ENCODE assay signal across 12 cellular contexts in genomic region chr1:180235077-180235501, GRCh38. TPM values are rescaled to one million over a fixed set of nuclear protein-coding genes. Genes with fewer than 3 reads are reported as not detected.
A peak's percentile ranks its signal among the peaks of the same experiment; 100 is the strongest.
DNase-seq lines count a peak whose midpoint lies in the region; ATAC-seq, FAIRE-seq and TF ChIP-seq lines count a peak whose summit lies in the region.
"Had no signal": no experiment of that assay in that cellular context is flagged by ENCODE, and none has a peak within 500 bp of the region (broad histone marks: within the 10 kb centered on the region; RNA-seq: fewer than 3 reads in every experiment).

No MANE protein-coding gene starts in this region.

- no peaks in the 10 kb centered on the region for H3K79me1 ChIP-seq in H1 (ENCODE audit: low read depth, low read length)

- TF ChIP-seq POLR2A in H1 (IDR thresholded peaks at IDR 0.05; ENCODE audit: control extremely low read depth in 1 of 2, low read depth in 2 of 2, low read length in 2 of 2): no peak

- H2BK120ac ChIP-seq in H1 (replicated peaks; ENCODE audit: low read depth, low read length): no peak overlapping the region

- H3K23me2 ChIP-seq in H1 (ENCODE audit: low read depth, low read length): peaks cover 32% of the 10 kb centered on the region; the same call in 1 of the 2 replicates

- 1% methylated on average over 18 of the region's 30 CpGs; no CpG with 5 or more reads in 1 of the 2 experiments for WGBS in H1 (ENCODE audit: extremely low coverage in 1 of 2, insufficient coverage in 1 of 2, insufficient read length in 1 of 2, insufficient replicate concordance in 2 of 2, low coverage in 1 of 2, low lambda C conversion rate in 2 of 2, missing lambda C conversion rate in 1 of 2), 2 experiments

- DNase-seq in Right ventricle myocardium inferior (ENCODE audit: missing footprints) (peak; percentile 18), left cardiac atrium (no peak), H1 (ENCODE audit: low read depth in 1 of 2, low spot score in 2 of 2) (peak in 1 of 2 experiments; percentile 78), type B pancreatic cell (ENCODE audit: extremely low spot score, unreplicated experiment) (no peak), GM10248 (ENCODE audit: extremely low spot score) (no peak)
- no peak for DNase-seq in naive thymus-derived CD4-positive, alpha-beta T cell
- DNase-seq in activated CD4-positive, alpha-beta T cell treated with anti-CD3 and anti-CD28 coated beads, Interleukin-2, amount 10 ng/mL, durations not matched to agents 7 days and 5 days: no peak
- DNase-seq: caudate nucleus, NCI-H146, T1000 had no signal

- peaks cover 0 to 2% (median 0%) of the 10 kb centered on the region in 11 donors for H3K9me3 Mint-ChIP-seq in naive thymus-derived CD4-positive, alpha-beta T cell
- H3K9me3 Mint-ChIP-seq in type B pancreatic cell: no peaks in the 10 kb centered on the region
- H3K9me3 Mint-ChIP-seq in activated CD4-positive, alpha-beta T cell treated with anti-CD3 and anti-CD28 coated beads, Interleukin-2, amount 10 ng/mL, durations not matched to agents 7 days and 5 days: no peaks in the 10 kb centered on the region

- TF ChIP-seq CTCF in H1 (IDR thresholded peaks at IDR 0.05; ENCODE audit: control extremely low read depth in 1 of 3, insufficient read depth in 1 of 3, low read depth in 1 of 3, low read length in 3 of 3) (no peak), type B pancreatic cell (conservative IDR thresholded peaks at IDR 0.05) (no peak), GM10248 (IDR thresholded peaks at IDR 0.05; ENCODE audit: control extremely low read depth, extremely low read depth, low read depth, missing control alignments) (no peak)

- no peak overlapping the region for H3K56ac ChIP-seq in H1 (replicated peaks; ENCODE audit: insufficient read length, low read depth, low read length)

- no peak overlapping the region for H3K23ac ChIP-seq in H1 (ENCODE audit: insufficient read length)

- H2BK5ac ChIP-seq in H1 (ENCODE audit: low read depth, low read length): no peak overlapping the region

- no peak for TF ChIP-seq RAD21 in H1 (IDR thresholded peaks at IDR 0.05 in 1 of 2, conservative IDR thresholded peaks at IDR 0.05 in 1 of 2; ENCODE audit: low read depth in 2 of 2, low read length in 2 of 2)

- CTCF ChIA-PET in H1 (lab: Charles Lee; ENCODE audit: partially characterized antibody) (interaction anchor here (1.3 to 6.9 kb wide), 5 partner anchors 10 to 870 kb away, joined by 3 to 65 read pairs (median 7); no protein-coding TSS in a partner anchor), GM10248 (lab: Yijun Ruan, JAX) (interaction anchor here (1.1 to 1.8 kb wide), 2 partner anchors 18 to 56 kb away, joined by 3 to 5 read pairs; no protein-coding TSS in a partner anchor)
- CTCF ChIA-PET in naive thymus-derived CD4-positive, alpha-beta T cell (lab: Charles Lee): no interaction called here
- CTCF ChIA-PET in activated CD4-positive, alpha-beta T cell treated with anti-CD3 and anti-CD28 coated beads, Interleukin-2, amount 10 ng/mL, durations not matched to agents 7 days and 5 days (lab: Charles Lee): no interaction called here

- no peak overlapping the region for H4K8ac ChIP-seq in H1 (ENCODE audit: extremely low read depth, insufficient read depth, low read length)

- ATAC-seq in Right ventricle myocardium inferior (no peak), left cardiac atrium (no peak), HG02763 (IDR thresholded peaks at IDR 0.05; ENCODE audit: unreplicated experiment) (no peak)
- no peak for ATAC-seq in naive thymus-derived CD4-positive, alpha-beta T cell

- H3K4me3 ChIP-seq in H1 (ENCODE audit: extremely low read depth in 1 of 4, insufficient read depth in 2 of 4, low read depth in 3 of 4, low read length in 4 of 4): peak overlapping the region; percentile 31 to 66 (median 50)
- H3K4me3 ChIP-seq in naive thymus-derived CD4-positive, alpha-beta T cell (ENCODE audit: low read length): no peak overlapping the region
- H3K4me3 ChIP-seq: lung had no signal

- H2BK12ac ChIP-seq in H1 (ENCODE audit: low read depth, low read length): no peak overlapping the region

- POLR2A ChIA-PET in H1 (lab: Charles Lee; ENCODE audit: partially characterized antibody) (interaction anchor here (1.2 to 4.0 kb wide), 5 partner anchors 9 to 66 kb away, joined by 5 to 26 read pairs (median 12); no protein-coding TSS in a partner anchor), GM10248 (lab: Yijun Ruan, JAX) (no interaction called here)
- POLR2A ChIA-PET in naive thymus-derived CD4-positive, alpha-beta T cell (lab: Charles Lee): no interaction called here
- POLR2A ChIA-PET in activated CD4-positive, alpha-beta T cell treated with anti-CD3 and anti-CD28 coated beads, Interleukin-2, amount 10 ng/mL, durations not matched to agents 7 days and 5 days (lab: Charles Lee): no interaction called here

- H3K27ac ChIP-seq in H1 (ENCODE audit: low read depth, low read length): no peak overlapping the region
- H3K27ac ChIP-seq in naive thymus-derived CD4-positive, alpha-beta T cell (ENCODE audit: low read depth, low read length): no peak overlapping the region

- H3K27ac Mint-ChIP-seq in naive thymus-derived CD4-positive, alpha-beta T cell: peak overlapping the region in 1 of 9 donors; percentile 83
- no peak overlapping the region for H3K27ac Mint-ChIP-seq in type B pancreatic cell
- H3K27ac Mint-ChIP-seq in activated CD4-positive, alpha-beta T cell treated with anti-CD3 and anti-CD28 coated beads, Interleukin-2, amount 10 ng/mL, durations not matched to agents 7 days and 5 days: no peak overlapping the region

- H2BK20ac ChIP-seq in H1 (ENCODE audit: low read length): no peak overlapping the region

- H3K4me2 ChIP-seq in H1 (ENCODE audit: insufficient read depth in 1 of 2, low read depth in 2 of 2, low read length in 2 of 2): peak overlapping the region; percentile 91 to 98

- peak overlapping the region in 6 of 10 donors; percentile 25 to 68 (median 59) for H3K4me3 Mint-ChIP-seq in naive thymus-derived CD4-positive, alpha-beta T cell
- peak overlapping the region; percentile 80 for H3K4me3 Mint-ChIP-seq in type B pancreatic cell
- H3K4me3 Mint-ChIP-seq in activated CD4-positive, alpha-beta T cell treated with anti-CD3 and anti-CD28 coated beads, Interleukin-2, amount 10 ng/mL, durations not matched to agents 7 days and 5 days: no peak overlapping the region

- no peak overlapping the region for H3K14ac ChIP-seq in H1 (ENCODE audit: insufficient read length)

- H4K20me1 ChIP-seq in H1 (replicated peaks in 1 of 2; ENCODE audit: control insufficient read depth in 1 of 2, insufficient read depth in 2 of 2, low read length in 2 of 2): peaks cover 0 to 12% of the 10 kb centered on the region in 2 experiments

- no peaks in the 10 kb centered on the region for H3K79me2 ChIP-seq in H1 (ENCODE audit: control insufficient read depth in 1 of 2, insufficient read depth in 2 of 2, low read length in 2 of 2)

- H2AFZ ChIP-seq in H1 (ENCODE audit: low read length): no peak overlapping the region

- TF ChIP-seq EP300 in H1 (IDR thresholded peaks at IDR 0.05; ENCODE audit: borderline replicate concordance in 1 of 2, low read depth in 2 of 2, low read length in 2 of 2): no peak

- FAIRE-seq in H1 (lab: Jason Lieb, UNC): no peak

- peak overlapping the region; percentile 17 for H3K18ac ChIP-seq in H1 (ENCODE audit: extremely low read depth, low read length)

- peaks cover 17 to 52% (median 38%) of the 10 kb centered on the region in 7 donors for H3K4me1 Mint-ChIP-seq in naive thymus-derived CD4-positive, alpha-beta T cell
- H3K4me1 Mint-ChIP-seq in type B pancreatic cell (ENCODE audit: unreplicated experiment): peaks cover 14% of the 10 kb centered on the region
- peaks cover 28% of the 10 kb centered on the region for H3K4me1 Mint-ChIP-seq in activated CD4-positive, alpha-beta T cell treated with anti-CD3 and anti-CD28 coated beads, Interleukin-2, amount 10 ng/mL, durations not matched to agents 7 days and 5 days

- H4K5ac ChIP-seq in H1 (ENCODE audit: insufficient read length, low read depth, low read length): no peak overlapping the region

- H3K9ac ChIP-seq in H1 (replicated peaks in 1 of 4; ENCODE audit: extremely low read depth in 1 of 4, low read depth in 3 of 4, low read length in 3 of 4): no peak overlapping the region; a peak in 3 of 7 replicates

- H4K91ac ChIP-seq in H1 (replicated peaks; ENCODE audit: insufficient read length, low read length): no peak overlapping the region

- H3K4ac ChIP-seq in H1 (replicated peaks; ENCODE audit: insufficient read length, low read depth, low read length): no peak overlapping the region

- peaks cover 29 to 53% (median 36%) of the 10 kb centered on the region in 4 experiments for H3K4me1 ChIP-seq in H1 (replicated peaks in 1 of 4; ENCODE audit: control insufficient read depth in 3 of 4, insufficient read depth in 4 of 4, low read length in 3 of 4)
- H3K4me1 ChIP-seq in naive thymus-derived CD4-positive, alpha-beta T cell (ENCODE audit: control insufficient read depth in 2 of 2, insufficient read depth in 2 of 2, low read length in 2 of 2): peaks cover 19 to 24% of the 10 kb centered on the region in 2 donors

- intact Hi-C loops in Right ventricle myocardium inferior (cut with DNase I): no loop called here
- intact Hi-C loops in left cardiac atrium (cut with DNase I): no loop called here
- intact Hi-C loops in naive thymus-derived CD4-positive, alpha-beta T cell (cut with micrococcal nuclease): loop anchor here (5.0 to 10.0 kb wide), 2 partner anchors 242 to 400 kb away; partner anchors contain the start of gene XPR1 (in 1 of the 2)

- H3K27me3 ChIP-seq in H1 (replicated peaks in 1 of 4; ENCODE audit: control insufficient read depth in 3 of 4, extremely low read depth in 1 of 4, insufficient read depth in 3 of 4, low read length in 3 of 4): peaks cover 40 to 75% (median 68%) of the 10 kb centered on the region in 4 experiments
- peaks cover 26 to 49% of the 10 kb centered on the region in 2 donors for H3K27me3 ChIP-seq in naive thymus-derived CD4-positive, alpha-beta T cell (ENCODE audit: control insufficient read depth in 2 of 2, insufficient read depth in 2 of 2, low read length in 2 of 2)

- no peaks in the 10 kb centered on the region; a peak in 1 of 8 replicates for H3K36me3 ChIP-seq in H1 (ENCODE audit: control insufficient read depth in 2 of 4, insufficient read depth in 4 of 4, low read length in 3 of 4)
- H3K36me3 ChIP-seq in naive thymus-derived CD4-positive, alpha-beta T cell (ENCODE audit: control insufficient read depth in 2 of 3, insufficient read depth in 3 of 3, low read length in 3 of 3): no peaks in the 10 kb centered on the region

- no peaks in the 10 kb centered on the region for H3K36me3 Mint-ChIP-seq in naive thymus-derived CD4-positive, alpha-beta T cell
- H3K36me3 Mint-ChIP-seq in type B pancreatic cell: no peaks in the 10 kb centered on the region
- no peaks in the 10 kb centered on the region for H3K36me3 Mint-ChIP-seq in activated CD4-positive, alpha-beta T cell treated with anti-CD3 and anti-CD28 coated beads, Interleukin-2, amount 10 ng/mL, durations not matched to agents 7 days and 5 days (ENCODE audit: low read depth)

- H2AK5ac ChIP-seq in H1 (ENCODE audit: low read depth, low read length): no peak overlapping the region

- no peaks in the 10 kb centered on the region; a peak in 1 of 4 replicates for H3K9me3 ChIP-seq in H1 (ENCODE audit: insufficient read depth in 2 of 2, low read depth in 1 of 2, low read length in 1 of 2)
- H3K9me3 ChIP-seq in naive thymus-derived CD4-positive, alpha-beta T cell (ENCODE audit: control insufficient read depth in 2 of 3, low read length in 3 of 3): no peaks in the 10 kb centered on the region

- H3K27me3 Mint-ChIP-seq in naive thymus-derived CD4-positive, alpha-beta T cell: peaks cover 71 to 94% (median 80%) of the 10 kb centered on the region in 5 donors
- H3K27me3 Mint-ChIP-seq in type B pancreatic cell: peaks cover 99% of the 10 kb centered on the region
- H3K27me3 Mint-ChIP-seq in activated CD4-positive, alpha-beta T cell treated with anti-CD3 and anti-CD28 coated beads, Interleukin-2, amount 10 ng/mL, durations not matched to agents 7 days and 5 days: peaks cover 88% of the 10 kb centered on the region

- H2BK15ac ChIP-seq in H1 (ENCODE audit: low read length): no peak overlapping the region

RNA-seq across cellular contexts. Expression of gene LHX4, which starts 5.0 kb away (rescaled TPM):
- not detected for total RNA-seq in Right ventricle myocardium inferior
- total RNA-seq in left cardiac atrium: not detected
- 4.9 and 5.7 TPM in 2 replicates for total RNA-seq in H1 (2021; fragmentation: NEBNext Ultra II Directional; extraction: Animal tissue kit (Norgen Biotek cat#: 25700))
- polyA plus RNA-seq in H1 (2011; rRNA removed): 0.80 and 0.85 TPM in 2 replicates
- 1.6 TPM for polyA plus RNA-seq in H1 (2011; cell fraction: cytosol; rRNA removed)
- 3.3 TPM for polyA plus RNA-seq in H1 (2011; cell fraction: nucleus; rRNA removed)
- polyA plus RNA-seq in H1 (2012, experiment 1 of 2): 1.7 to 3.9 TPM (median 2.8 TPM) in 4 replicates
- polyA plus RNA-seq in H1 (2012, experiment 2 of 2): 1.1 TPM
- polyA plus RNA-seq in H1 (2013, experiment 1 of 2): 1.1 TPM
- 0.96 TPM for polyA plus RNA-seq in H1 (2013, experiment 2 of 2)
- polyA minus RNA-seq in H1 (2011; rRNA and poly(A)+ RNA removed): 2.1 and 3.0 TPM in 2 replicates
- polyA minus RNA-seq in H1 (2011; cell fraction: cytosol; rRNA and poly(A)+ RNA removed): 2.3 TPM
- polyA minus RNA-seq in H1 (2011; cell fraction: nucleus; rRNA and poly(A)+ RNA removed): 3.0 TPM
- under 1 TPM in 1 of 5 experiments, not detected in 4; 0.07 TPM for total RNA-seq in naive thymus-derived CD4-positive, alpha-beta T cell
- polyA plus RNA-seq in naive thymus-derived CD4-positive, alpha-beta T cell: under 1 TPM; 0.24 to 0.58 TPM
- 0.22 and 0.38 TPM in 2 replicates for total RNA-seq in type B pancreatic cell (ENCODE audit: low replicate concordance)
- total RNA-seq in activated CD4-positive, alpha-beta T cell treated with anti-CD3 and anti-CD28 coated beads, Interleukin-2, amount 10 ng/mL, durations not matched to agents 7 days and 5 days: not detected

Comparison
In these comparisons a context has a peak if more than half of its experiments do, and no peak if none do; other contexts are left out.
1. intact Hi-C loops: an anchor here in naive thymus-derived CD4-positive, alpha-beta T cell (5.0 to 10.0 kb wide); none called in Right ventricle myocardium inferior and left cardiac atrium.
2. CTCF ChIA-PET loops: an anchor here in H1 (1.3 to 6.9 kb wide) and GM10248 (1.1 to 1.8 kb wide); none called in naive thymus-derived CD4-positive, alpha-beta T cell and activated CD4-positive, alpha-beta T cell treated with anti-CD3 and anti-CD28 coated beads, Interleukin-2, amount 10 ng/mL, durations not matched to agents 7 days and 5 days.